In genomic region chr20:63495771-63496403, GRCh38 we compare ENCODE assay signal across 8 cellular contexts. TPM values are rescaled to one million over a fixed set of nuclear protein-coding genes. Genes with fewer than 3 reads are reported as not detected.
A peak's percentile ranks its signal among the peaks of the same experiment; 100 is the strongest.
DNase-seq lines count a peak whose midpoint lies in the region; ATAC-seq and TF ChIP-seq lines count a peak whose summit lies in the region.

No MANE protein-coding gene starts in this region.

- no peaks in the 10 kb centered on the region for H3K4me1 Mint-ChIP-seq in Caco-2 (ENCODE audit: low read depth, unreplicated experiment)

- no peak overlapping the region for H3K27ac ChIP-seq in Karpas-422 (ENCODE audit: low read length)

- H3K9ac ChIP-seq in Karpas-422 (ENCODE audit: low read length) = no peak overlapping the region

- H3K27me3 ChIP-seq in Caco-2 (replicated peaks; ENCODE audit: control insufficient read depth, insufficient read depth, low read length) (no peaks in the 10 kb centered on the region), Karpas-422 (ENCODE audit: low read length) (no peaks in the 10 kb centered on the region)

- intact Hi-C loops in Caco-2 (cut with micrococcal nuclease; ENCODE audit: unreplicated experiment) = loop anchor here (1.0 kb wide), 1 partner anchor 24 kb away; the partner anchor contains the start of gene PPDPF
- intact Hi-C loops in left colon (cut with DNase I, micrococcal nuclease) = no loop called here

- peak; percentile 74 to 84 for DNase-seq in Caco-2
- DNase-seq in Karpas-422 = peak; percentile 89
- DNase-seq in activated CD4-positive, alpha-beta T cell treated with anti-CD3 and anti-CD28 coated beads for 1 hour = peak; percentile 62
- peak; percentile 55 for DNase-seq in central memory CD4-positive, alpha-beta T cell
- peak; percentile 42 to 75 for DNase-seq in left colon
- DNase-seq in stimulated activated CD4-positive, alpha-beta T cell treated with anti-CD3 and anti-CD28 coated beads, Interleukin-4, amount 100 ng/mL, for 48 hours (ENCODE audit: low read depth in 2 of 2) = peak; percentile 67 to 74

- peak; percentile 98 for TF ChIP-seq CTCF in Caco-2 (IDR thresholded peaks at IDR 0.05; ENCODE audit: insufficient read depth in 1 of 2, low read depth in 1 of 2, low read length in 1 of 2, severe bottlenecking in 1 of 2, unreplicated experiment in 1 of 2)

- ATAC-seq in left colon = peak; percentile 75
- no peak for ATAC-seq in GM21619 (IDR thresholded peaks at IDR 0.05; ENCODE audit: unreplicated experiment)
- no peak for ATAC-seq in GM18505 (IDR thresholded peaks at IDR 0.05; ENCODE audit: unreplicated experiment)

- H3K4me2 ChIP-seq in Karpas-422 (ENCODE audit: low read depth, low read length, poor library complexity, severe bottlenecking) = no peak overlapping the region

- H3K4me1 ChIP-seq in Caco-2 (peaks cover 6% of the 10 kb centered on the region; the same call in 1 of the 2 replicates), Karpas-422 (ENCODE audit: low read length) (no peaks in the 10 kb centered on the region)

- H3K79me2 ChIP-seq in Karpas-422 (ENCODE audit: low read length) = no peaks in the 10 kb centered on the region

- TF ChIP-seq POLR2A in GM18505 (IDR thresholded peaks at IDR 0.05; ENCODE audit: borderline replicate concordance, extremely low read depth, insufficient read depth, insufficient read length) = no peak

- H3K9me3 ChIP-seq in Caco-2 = no peaks in the 10 kb centered on the region
- H3K9me3 ChIP-seq in Karpas-422 (ENCODE audit: low read length) = no peaks in the 10 kb centered on the region

- CTCF ChIA-PET in Caco-2 (lab: Charles Lee) = interaction anchor here (0.6 to 2.9 kb wide), 12 partner anchors 12 to 938 kb away, joined by 3 to 15 read pairs (median 3); partner anchors contain the start of gene PPDPF

- H4K20me1 ChIP-seq in Karpas-422 (ENCODE audit: insufficient read depth, low read depth, low read length) = no peaks in the 10 kb centered on the region; the same call in 1 of the 2 replicates

- H3K4me3 ChIP-seq in Caco-2 (ENCODE audit: low read depth, low read length) = no peak overlapping the region
- no peak overlapping the region for H3K4me3 ChIP-seq in Karpas-422 (ENCODE audit: low read length)

- no peaks in the 10 kb centered on the region for H3K9me2 ChIP-seq in Karpas-422 (replicated peaks; ENCODE audit: insufficient read depth, low read length)

- BruUV-seq in Caco-2 (replicated peaks; lab: Mats Ljungman, UMichigan) = no TSS peak

- no peak overlapping the region for H2AFZ ChIP-seq in Karpas-422 (ENCODE audit: low read length)

- no peak overlapping the region for H3K4me3 Mint-ChIP-seq in Caco-2 (ENCODE audit: unreplicated experiment)

- no peaks in the 10 kb centered on the region for H3K27me3 Mint-ChIP-seq in Caco-2 (ENCODE audit: insufficient read depth, unreplicated experiment)

- H3K36me3 ChIP-seq in Caco-2 (ENCODE audit: control insufficient read depth, insufficient read depth, low read length) (no peaks in the 10 kb centered on the region), Karpas-422 (ENCODE audit: insufficient read depth, low read length) (no peaks in the 10 kb centered on the region)

- no peaks in the 10 kb centered on the region for H3K36me3 Mint-ChIP-seq in Caco-2 (ENCODE audit: insufficient read depth, unreplicated experiment)

- H3K9me3 Mint-ChIP-seq in Caco-2 (ENCODE audit: unreplicated experiment) = peaks cover 20% of the 10 kb centered on the region

- no peak overlapping the region for H3K27ac Mint-ChIP-seq in Caco-2 (ENCODE audit: unreplicated experiment)

- POLR2A ChIA-PET in Caco-2 (lab: Charles Lee) = interaction anchor here (1.0 kb wide), 1 partner anchor 25 kb away, joined by 4 read pairs; no protein-coding TSS in a partner anchor

RNA-seq across cellular contexts. Expression of gene EEF1A2, which starts 3.0 kb away (rescaled TPM):
- 25.2 and 32.0 TPM in 2 replicates for total RNA-seq in Caco-2 (2022)
- total RNA-seq in Karpas-422 (2014; rRNA removed; shearing (Covaris generic); ENCODE audit: low replicate concordance) = 0.71 TPM in 1 of 2 replicates, not detected in the other
- 1 to 10 TPM; 1.3 to 1.8 TPM for total RNA-seq in left colon

RNA-seq across cellular contexts. Expression of gene KCNQ2, which starts 23.4 kb away (rescaled TPM):
- total RNA-seq in Caco-2 (2022) (0.25 and 0.46 TPM in 2 replicates), left colon (under 1 TPM; 0.21 to 0.28 TPM)
- not detected in 2 replicates for total RNA-seq in Karpas-422 (2014; rRNA removed; shearing (Covaris generic); ENCODE audit: low replicate concordance)

RNA-seq across cellular contexts. Expression of gene PPDPF, which starts 24.7 kb away (rescaled TPM):
- 511 and 634 TPM in 2 replicates for total RNA-seq in Caco-2 (2022)
- total RNA-seq in Karpas-422 (2014; rRNA removed; shearing (Covaris generic); ENCODE audit: low replicate concordance) = 16.2 and 51.0 TPM in 2 replicates
- 100 to 1,000 TPM; 554 to 564 TPM for total RNA-seq in left colon

RNA-seq across cellular contexts. Expression of gene PTK6, which starts 41.3 kb away (rescaled TPM):
- 0.42 and 0.64 TPM in 2 replicates for total RNA-seq in Caco-2 (2022)
- 0.51 TPM in 1 of 2 replicates, not detected in the other for total RNA-seq in Karpas-422 (2014; rRNA removed; shearing (Covaris generic); ENCODE audit: low replicate concordance)
- total RNA-seq in left colon = 100 to 1,000 TPM in 1 of 2 donors, 10 to 100 TPM in 1; 85.7 to 117 TPM

RNA-seq across cellular contexts. Expression of gene SRMS, which starts 51.7 kb away (rescaled TPM):
- total RNA-seq in Caco-2 (2022) (not detected in 2 replicates), left colon (1 to 10 TPM; 2.4 to 4.6 TPM)
- not detected in 2 replicates for total RNA-seq in Karpas-422 (2014; rRNA removed; shearing (Covaris generic); ENCODE audit: low replicate concordance)
